ENCODE assay signal across 10 cellular contexts in the genomic region with DNA sequence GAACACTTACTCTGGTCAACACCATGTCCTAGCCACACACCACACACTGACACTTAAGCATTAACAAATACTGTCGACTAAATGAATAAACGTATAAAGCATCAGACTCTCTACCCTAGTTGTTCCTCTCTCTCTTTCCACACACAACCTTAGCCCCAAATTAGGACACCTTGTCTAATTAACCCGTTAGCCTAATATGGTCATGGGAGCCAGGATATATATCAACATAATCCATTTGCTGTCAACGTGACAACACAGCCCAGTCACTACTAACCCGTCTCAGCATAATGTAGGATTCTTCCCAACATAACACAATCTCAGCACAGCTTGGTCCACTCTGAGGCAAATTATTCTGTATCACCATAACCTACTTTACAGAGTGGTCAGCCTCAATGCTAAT. TPM values are rescaled to one million over a fixed set of nuclear protein-coding genes. Genes with fewer than 3 reads are reported as not detected.
A peak's percentile ranks its signal among the peaks of the same experiment; 100 is the strongest.
DNase-seq lines count a peak whose midpoint lies in the region; ATAC-seq and TF ChIP-seq lines count a peak whose summit lies in the region.
"Had no signal": no experiment of that assay in that cellular context is flagged by ENCODE, and none has a peak within 500 bp of the region (broad histone marks: within the 10 kb centered on the region; RNA-seq: fewer than 3 reads in every experiment).

No MANE protein-coding gene starts in this region.

- peaks cover 21% of the 10 kb centered on the region for H3K36me3 Mint-ChIP-seq in activated naive CD8-positive, alpha-beta T cell treated with anti-CD3 and anti-CD28 coated beads, Interleukin-2, amount 10 ng/mL, durations not matched to agents 7 days and 5 days

- H3K9ac ChIP-seq in HCT116 (ENCODE audit: low read length) = no peak overlapping the region
- H3K9ac ChIP-seq in mesendoderm (ENCODE audit: low read length) = peak overlapping the region; percentile 17

- H3K9me2 ChIP-seq in HCT116 (ENCODE audit: insufficient read depth) = no peaks in the 10 kb centered on the region

- H3K4me1 Mint-ChIP-seq in activated naive CD8-positive, alpha-beta T cell treated with anti-CD3 and anti-CD28 coated beads, Interleukin-2, amount 10 ng/mL, durations not matched to agents 7 days and 5 days = peaks cover 33% of the 10 kb centered on the region

- no peak overlapping the region for H3K23ac ChIP-seq in mesendoderm (ENCODE audit: low read length)

- no CpG with 5 or more reads among the region's 5 CpGs for WGBS in mesendoderm (ENCODE audit: extremely low coverage, insufficient coverage, low lambda C conversion rate)

- peak overlapping the region; percentile 98 for H3K4me3 Mint-ChIP-seq in activated naive CD8-positive, alpha-beta T cell treated with anti-CD3 and anti-CD28 coated beads, Interleukin-2, amount 10 ng/mL, durations not matched to agents 7 days and 5 days

- CTCF ChIA-PET in AG04449 (lab: Yijun Ruan, JAX) = interaction anchor here (0.8 kb wide), 1 partner anchor 117 kb away, joined by 3 read pairs; no protein-coding TSS in a partner anchor
- CTCF ChIA-PET in HCT116 (lab: Charles Lee) = no interaction called here

- RAD21 ChIA-PET in HCT116 (lab: Charles Lee; ENCODE audit: low non-redundant PET in 1 of 2, low total read pairs in 2 of 2, uncharacterized antibody in 2 of 2, unreplicated experiment in 2 of 2) = no interaction called here

- no peak overlapping the region for H3K27ac Mint-ChIP-seq in activated naive CD8-positive, alpha-beta T cell treated with anti-CD3 and anti-CD28 coated beads, Interleukin-2, amount 10 ng/mL, durations not matched to agents 7 days and 5 days

- H2AK5ac ChIP-seq in mesendoderm (ENCODE audit: low read length) = no peak overlapping the region

- no peaks in the 10 kb centered on the region for H3K9me3 Mint-ChIP-seq in activated naive CD8-positive, alpha-beta T cell treated with anti-CD3 and anti-CD28 coated beads, Interleukin-2, amount 10 ng/mL, durations not matched to agents 7 days and 5 days

- H3K79me2 ChIP-seq in HCT116 (ENCODE audit: insufficient read depth, low read length) = peaks cover 74% of the 10 kb centered on the region
- peaks cover 38% of the 10 kb centered on the region for H3K79me2 ChIP-seq in mesendoderm (ENCODE audit: control insufficient read depth, insufficient read depth, low read length)

- no peak overlapping the region for H2AFZ ChIP-seq in HCT116 (ENCODE audit: low read depth, low read length, poor library complexity, severe bottlenecking)

- H3K4me2 ChIP-seq in HCT116 (ENCODE audit: low read length) (peak overlapping the region; percentile 83), mesendoderm (ENCODE audit: low read length) (peak overlapping the region; percentile 6)

- H3K27me3 Mint-ChIP-seq in activated naive CD8-positive, alpha-beta T cell treated with anti-CD3 and anti-CD28 coated beads, Interleukin-2, amount 10 ng/mL, durations not matched to agents 7 days and 5 days = no peaks in the 10 kb centered on the region

- no peaks in the 10 kb centered on the region for H3K9me3 ChIP-seq in HCT116 (ENCODE audit: control insufficient read depth in 1 of 2, insufficient read depth in 1 of 2, low read depth in 1 of 2, low read length in 2 of 2)

- intact Hi-C loops in HCT116 (cut with micrococcal nuclease) = no loop called here
- intact Hi-C loops in Right ventricle myocardium superior (cut with DNase I) = no loop called here

- DNase-seq in AG04449 (ENCODE audit: low read depth, low spot score) (no peak), HCT116 (ENCODE audit: low read depth, low spot score) (no peak), mesendoderm (no peak), Right ventricle myocardium superior (no peak), NCI-H128 (lab: John Stamatoyannopoulos, UW; ENCODE audit: unreplicated experiment) (no peak)
- DNase-seq in activated naive CD8-positive, alpha-beta T cell treated with anti-CD3 and anti-CD28 coated beads, Interleukin-2, amount 10 ng/mL, durations not matched to agents 7 days and 5 days = no peak
- DNase-seq: activated CD8-positive, alpha-beta memory T cell treated with anti-CD3 and anti-CD28 coated beads for 24 hours; NCI-H187 had no signal

- POLR2A ChIA-PET in AG04449 (lab: Yijun Ruan, JAX) (interaction anchor here (5.2 kb wide), 1 partner anchor 10 kb away, joined by 82 read pairs; a partner anchor contains a TSS), HCT116 (lab: Charles Lee) (no interaction called here)
- POLR2A ChIA-PET in activated naive CD8-positive, alpha-beta T cell treated with anti-CD3 and anti-CD28 coated beads, Interleukin-2, amount 10 ng/mL, durations not matched to agents 7 days and 5 days (lab: Charles Lee) = interaction anchor here (12.9 kb wide), 1 partner anchor 11 kb away, joined by 162 read pairs; a partner anchor contains a TSS

- H3K4me1 ChIP-seq in HCT116 (ENCODE audit: control insufficient read depth in 1 of 2, insufficient read depth in 2 of 2, low read length in 2 of 2) (peaks cover 22 to 55% of the 10 kb centered on the region in 2 experiments; a peak in 3 of 4 replicates), mesendoderm (ENCODE audit: control insufficient read depth, low read depth, low read length) (peaks cover 7% of the 10 kb centered on the region)

- peaks cover 4% of the 10 kb centered on the region; the same call in 1 of the 2 replicates for H4K20me1 ChIP-seq in HCT116 (ENCODE audit: insufficient read depth)

- peaks cover 25% of the 10 kb centered on the region for H3K79me1 ChIP-seq in mesendoderm (ENCODE audit: low read length)

- TSS peak; percentile 34 for BruUV-seq in HCT116 (replicated peaks; lab: Mats Ljungman, UMichigan)

- H3K27ac ChIP-seq in HCT116 (ENCODE audit: low read depth, low read length) = no peak overlapping the region
- H3K27ac ChIP-seq in mesendoderm (ENCODE audit: low read depth, low read length) = no peak overlapping the region

- TF ChIP-seq CTCF in AG04449 (IDR thresholded peaks at IDR 0.05; ENCODE audit: insufficient read depth, low read length, missing control alignments) (no peak), HCT116 (IDR thresholded peaks at IDR 0.05 in 2 of 3, conservative IDR thresholded peaks at IDR 0.05 in 1 of 3; ENCODE audit: borderline replicate concordance in 1 of 3, insufficient read depth in 1 of 3, low read depth in 2 of 3, low read length in 2 of 3) (no peak)

- H3K56ac ChIP-seq in mesendoderm (ENCODE audit: low read length) = peak overlapping the region; percentile 17

- ATAC-seq in HCT116 = no peak
- ATAC-seq in activated naive CD8-positive, alpha-beta T cell treated with anti-CD3 and anti-CD28 coated beads, Interleukin-2, amount 10 ng/mL, durations not matched to agents 7 days and 5 days (ENCODE audit: low read depth) = no peak
- no peak for ATAC-seq in Right ventricle myocardium superior (ENCODE audit: poor library complexity)
- ATAC-seq in HG03460 (IDR thresholded peaks at IDR 0.05; ENCODE audit: unreplicated experiment) = no peak
- ATAC-seq in GM21423 (IDR thresholded peaks at IDR 0.05; ENCODE audit: unreplicated experiment) = no peak

- H2BK15ac ChIP-seq in mesendoderm (replicated peaks; ENCODE audit: low read depth) = no peak overlapping the region

- H3K4me3 ChIP-seq in AG04449 (ENCODE audit: low read depth, low read length) = peak overlapping the region; percentile 19; the same call in 1 of the 2 replicates
- no peak overlapping the region for H3K4me3 ChIP-seq in HCT116 (replicated peaks in 1 of 2; ENCODE audit: low read depth in 1 of 2, low read length in 2 of 2)
- no peak overlapping the region for H3K4me3 ChIP-seq in mesendoderm (ENCODE audit: low read length)

- no peak overlapping the region for H3K4ac ChIP-seq in mesendoderm (ENCODE audit: low read depth, low read length)

- H3K27me3 ChIP-seq in HCT116 (ENCODE audit: insufficient read depth, low read length) = no peaks in the 10 kb centered on the region
- no peaks in the 10 kb centered on the region for H3K27me3 ChIP-seq in mesendoderm (ENCODE audit: insufficient read depth, low read length, poor library complexity)

- TF ChIP-seq POLR2A in HCT116 (IDR thresholded peaks at IDR 0.05; ENCODE audit: borderline replicate concordance, extremely low read depth, insufficient read depth, insufficient read length) = no peak

- peaks cover 46 to 48% of the 10 kb centered on the region in 2 experiments for H3K36me3 ChIP-seq in HCT116 (ENCODE audit: control insufficient read depth in 1 of 2, insufficient read depth in 2 of 2, low read length in 2 of 2)
- peaks cover 22% of the 10 kb centered on the region for H3K36me3 ChIP-seq in mesendoderm (ENCODE audit: control insufficient read depth, insufficient read depth, low read length)

- TF ChIP-seq RAD21 in HCT116 (IDR thresholded peaks at IDR 0.05; ENCODE audit: low read depth) = no peak

- no peak overlapping the region for H4K5ac ChIP-seq in mesendoderm (ENCODE audit: low read length)

- no peak overlapping the region for H3K18ac ChIP-seq in mesendoderm (ENCODE audit: low read length)

- no peak overlapping the region for H2BK5ac ChIP-seq in mesendoderm (ENCODE audit: low read length)

- no peak overlapping the region for H4K8ac ChIP-seq in mesendoderm (ENCODE audit: low read depth, low read length)

- no peak overlapping the region for H2BK120ac ChIP-seq in mesendoderm (ENCODE audit: low read depth, low read length)

RNA-seq across cellular contexts. Expression of a gene that starts 2.2 kb away (rescaled TPM):
- total RNA-seq in HCT116 (2021; ENCODE audit: unreplicated experiment) (69.7 TPM), Right ventricle myocardium superior (20.4 TPM)
- polyA plus RNA-seq in HCT116 (2012) = 47.1 and 53.4 TPM in 2 replicates
- total RNA-seq in activated naive CD8-positive, alpha-beta T cell treated with anti-CD3 and anti-CD28 coated beads, Interleukin-2, amount 10 ng/mL, durations not matched to agents 7 days and 5 days = 10 to 100 TPM; 62.1 to 67.3 TPM
- 25.9 TPM for polyA plus RNA-seq in mesendoderm (2013, experiment 1 of 2)
- 25.1 TPM for polyA plus RNA-seq in mesendoderm (2013, experiment 2 of 2)

RNA-seq across cellular contexts. Expression of a gene that starts 7.1 kb away (rescaled TPM):
- total RNA-seq in HCT116 (2021; ENCODE audit: unreplicated experiment) = 48.5 TPM
- 21.5 and 35.2 TPM in 2 replicates for polyA plus RNA-seq in HCT116 (2012)
- total RNA-seq in activated naive CD8-positive, alpha-beta T cell treated with anti-CD3 and anti-CD28 coated beads, Interleukin-2, amount 10 ng/mL, durations not matched to agents 7 days and 5 days = 10 to 100 TPM; 49.9 to 50.4 TPM
- 80.4 TPM for polyA plus RNA-seq in mesendoderm (2013, experiment 1 of 2)
- 80.7 TPM for polyA plus RNA-seq in mesendoderm (2013, experiment 2 of 2)
- 19.4 TPM for total RNA-seq in Right ventricle myocardium superior

RNA-seq across cellular contexts. Expression of a gene that starts 10.1 kb away (rescaled TPM):
- total RNA-seq in HCT116 (2021; ENCODE audit: unreplicated experiment) (287 TPM), Right ventricle myocardium superior (432 TPM)
- polyA plus RNA-seq in HCT116 (2012) = 230 and 278 TPM in 2 replicates
- 100 to 1,000 TPM; 244 to 251 TPM for total RNA-seq in activated naive CD8-positive, alpha-beta T cell treated with anti-CD3 and anti-CD28 coated beads, Interleukin-2, amount 10 ng/mL, durations not matched to agents 7 days and 5 days
- polyA plus RNA-seq in mesendoderm (2013, experiment 1 of 2) = 386 TPM
- polyA plus RNA-seq in mesendoderm (2013, experiment 2 of 2) = 384 TPM

RNA-seq across cellular contexts. Expression of a gene that starts 12.4 kb away (rescaled TPM):
- total RNA-seq in HCT116 (2021; ENCODE audit: unreplicated experiment) = 554 TPM
- 616 and 680 TPM in 2 replicates for polyA plus RNA-seq in HCT116 (2012)
- total RNA-seq in activated naive CD8-positive, alpha-beta T cell treated with anti-CD3 and anti-CD28 coated beads, Interleukin-2, amount 10 ng/mL, durations not matched to agents 7 days and 5 days = 100 to 1,000 TPM; 417 to 434 TPM
- polyA plus RNA-seq in mesendoderm (2013, experiment 1 of 2) = 129 TPM
- 129 TPM for polyA plus RNA-seq in mesendoderm (2013, experiment 2 of 2)
- total RNA-seq in Right ventricle myocardium superior = 2,247 TPM

RNA-seq across cellular contexts. Expression of a gene that starts 12.5 kb away (rescaled TPM):
- total RNA-seq in HCT116 (2021; ENCODE audit: unreplicated experiment) (15.0 TPM), Right ventricle myocardium superior (20.4 TPM)
- polyA plus RNA-seq in HCT116 (2012) = 15.3 and 16.8 TPM in 2 replicates
- 10 to 100 TPM; 21.2 to 22.4 TPM for total RNA-seq in activated naive CD8-positive, alpha-beta T cell treated with anti-CD3 and anti-CD28 coated beads, Interleukin-2, amount 10 ng/mL, durations not matched to agents 7 days and 5 days
- polyA plus RNA-seq in mesendoderm (2013, experiment 1 of 2) = 15.9 TPM
- polyA plus RNA-seq in mesendoderm (2013, experiment 2 of 2) = 14.2 TPM
